In genomic region chr1:248858096-248858890, GRCh38 we compare ENCODE assay signal across 8 cellular contexts. TPM values are rescaled to one million over a fixed set of nuclear protein-coding genes. Genes with fewer than 3 reads are reported as not detected.
DNase-seq lines count a peak whose midpoint lies in the region; ATAC-seq and TF ChIP-seq lines count a peak whose summit lies in the region.

No MANE protein-coding gene starts in this region.

- peak overlapping the region; percentile 99 for H3K4me2 ChIP-seq in OCI-LY7 (ENCODE audit: low read length)

- peak overlapping the region; percentile 72 for H3K27ac ChIP-seq in OCI-LY7 (ENCODE audit: low read depth, low read length, poor library complexity, severe bottlenecking)

- peak; percentile 82 for TF ChIP-seq CTCF in OCI-LY7 (conservative IDR thresholded peaks at IDR 0.05; ENCODE audit: low read length)

- POLR2A ChIA-PET in OCI-LY7 (lab: Charles Lee): interaction anchor here (1.1 to 4.2 kb wide), 8 partner anchors 15 to 48 kb away, joined by 4 to 31 read pairs (median 8); partner anchors contain the start of genes PGBD2, SH3BP5L and ZNF672

- H3K36me3 ChIP-seq in OCI-LY7 (ENCODE audit: insufficient read depth, low read length): peaks cover 33% of the 10 kb centered on the region

- CTCF ChIA-PET in OCI-LY7 (lab: Charles Lee; ENCODE audit: unreplicated experiment): interaction anchor here (0.5 to 2.4 kb wide), 9 partner anchors 15 to 62 kb away, joined by 3 to 18 read pairs (median 3); partner anchors contain the start of genes SH3BP5L and ZNF672

- intact Hi-C loops in OCI-LY7 (cut with micrococcal nuclease; ENCODE audit: unreplicated experiment): loop anchor here (1.0 kb wide), 2 partner anchors 15 to 20 kb away; partner anchors contain the start of gene ZNF672

- H3K4me3 ChIP-seq in OCI-LY7 (ENCODE audit: low read depth, low read length, poor library complexity, severe bottlenecking): peak overlapping the region; percentile 79

- DNase-seq in GDM1 (lab: John Stamatoyannopoulos, UW): peak; percentile 45
- DNase-seq in HK-2 (ENCODE audit: unreplicated experiment): peak; percentile 81
- DNase-seq in OCI-LY7 (ENCODE audit: low spot score): peak; percentile 86
- peak; percentile 35 for DNase-seq in amniotic stem cell (lab: John Stamatoyannopoulos, UW)
- DNase-seq in hypothalamus (lab: John Stamatoyannopoulos, UW): peak in 28 of 51 donors; percentile 15 to 92 (median 42)
- peak; percentile 91 for DNase-seq in retina
- no peak for DNase-seq in NCI-H226

- peak; percentile 29 for ATAC-seq in GM21367 (IDR thresholded peaks at IDR 0.05; ENCODE audit: unreplicated experiment)

- H4K20me1 ChIP-seq in OCI-LY7 (ENCODE audit: insufficient read depth, low read length): no peaks in the 10 kb centered on the region

- H2AFZ ChIP-seq in OCI-LY7 (ENCODE audit: low read length): peak overlapping the region; percentile 79

- no peaks in the 10 kb centered on the region for H3K9me2 ChIP-seq in OCI-LY7 (ENCODE audit: insufficient read depth, low read length)

- H3K9me3 ChIP-seq in OCI-LY7 (ENCODE audit: low read length): no peaks in the 10 kb centered on the region

- no TSS peak for BruUV-seq in OCI-LY7 (replicated peaks; lab: Mats Ljungman, UMichigan)

- peaks cover 35% of the 10 kb centered on the region for H3K4me1 ChIP-seq in OCI-LY7 (ENCODE audit: insufficient read depth, low read length, poor library complexity, severe bottlenecking)

- H3K79me2 ChIP-seq in OCI-LY7 (ENCODE audit: insufficient read depth, low read depth, low read length): peaks cover 11% of the 10 kb centered on the region; the same call in 1 of the 2 replicates

RNA-seq across cellular contexts. Expression of gene ZNF692, which starts 0.6 kb away (rescaled TPM):
- total RNA-seq in OCI-LY7 (2014; rRNA removed; shearing (Covaris generic)): 49.7 and 65.0 TPM in 2 replicates
- 66.2 and 67.4 TPM in 2 replicates for total RNA-seq in OCI-LY7 (2022)

RNA-seq across cellular contexts. Expression of gene ZNF672, which starts 20.3 kb away (rescaled TPM):
- 45.7 and 56.1 TPM in 2 replicates for total RNA-seq in OCI-LY7 (2014; rRNA removed; shearing (Covaris generic))
- 50.0 and 52.7 TPM in 2 replicates for total RNA-seq in OCI-LY7 (2022)

RNA-seq across cellular contexts. Expression of gene SH3BP5L, which starts 32.6 kb away (rescaled TPM):
- total RNA-seq in OCI-LY7 (2014; rRNA removed; shearing (Covaris generic)): 14.5 and 16.9 TPM in 2 replicates
- 21.8 and 24.5 TPM in 2 replicates for total RNA-seq in OCI-LY7 (2022)

RNA-seq across cellular contexts. Expression of gene PGBD2, which starts 47.7 kb away (rescaled TPM):
- total RNA-seq in OCI-LY7 (2014; rRNA removed; shearing (Covaris generic)): 9.2 and 13.0 TPM in 2 replicates
- 6.4 and 7.5 TPM in 2 replicates for total RNA-seq in OCI-LY7 (2022)
